ENCODE assay signal across 1 cellular context in genomic region chr13:51585234-51585672, GRCh38.
TF ChIP-seq lines count a peak whose summit lies in the region.

No MANE protein-coding gene starts in this region.

TF ChIP-seq in HepG2, 621 proteins besides CTCF, POLR2A, EP300 and RAD21 (continued from another document):
- peak; percentile 15 for TF ChIP-seq ZNF18 (CRISPR knock-in tag; IDR thresholded peaks at IDR 0.05; ENCODE audit: insufficient replicate concordance)
- TF ChIP-seq ZNF816 (CRISPR knock-in tag; IDR thresholded peaks at IDR 0.05; ENCODE audit: borderline replicate concordance), result 0 out of 2 replicates have a peak, but pooled peaks have one; percentile 6
- TF ChIP-seq MAFF (IDR thresholded peaks at IDR 0.05; ENCODE audit: low read depth, low read length), result peak; percentile 68; the same call in 1 of the 2 replicates
